10 cellular contexts compared by ENCODE assay signal in genomic region chr5:425714-426113, GRCh38. TPM values are rescaled to one million over a fixed set of nuclear protein-coding genes. Genes with fewer than 3 reads are reported as not detected.
DNase-seq lines count a peak whose midpoint lies in the region; ATAC-seq and TF ChIP-seq lines count a peak whose summit lies in the region.
"Had no signal": no experiment of that assay in that cellular context is flagged by ENCODE, and none has a peak within 500 bp of the region (broad histone marks: within the 10 kb centered on the region; RNA-seq: fewer than 3 reads in every experiment).

No MANE protein-coding gene starts in this region.

- peak in 29 of 56 donors; percentile 8 to 45 (median 26) for TF ChIP-seq CTCF in dorsolateral prefrontal cortex (IDR thresholded peaks at IDR 0.05 in 54 of 56, conservative IDR thresholded peaks at IDR 0.05 in 2 of 56; ENCODE audit: low read depth in 1 of 56, partially characterized antibody in 56 of 56)
- TF ChIP-seq CTCF in suprapubic skin (IDR thresholded peaks at IDR 0.05), result no peak

- peak; percentile 33 for DNase-seq in stimulated activated CD4-positive, alpha-beta T cell treated with anti-CD3 and anti-CD28 coated beads, Interleukin-4, amount 100 ng/mL, for 24 hours
- DNase-seq in stimulated activated CD4-positive, alpha-beta T cell treated with anti-CD3 and anti-CD28 coated beads, Interleukin-12 subunit alpha, Interleukin-12 subunit beta, amount 100 ng/mL, for 4 hours, result no peak
- DNase-seq in NCI-H69 (lab: John Stamatoyannopoulos, UW) (peak; percentile 20), dorsolateral prefrontal cortex (peak in 2 of 10 donors; percentile 42 to 46), aorta (peak; percentile 44 to 54), NCI-H2227 (lab: John Stamatoyannopoulos, UW; ENCODE audit: unreplicated experiment) (no peak), suprapubic skin (ENCODE audit: low spot score in 2 of 2) (no peak)
- DNase-seq: activated CD8-positive, alpha-beta memory T cell treated with anti-CD3 and anti-CD28 coated beads, Interleukin-2, amount 50 U/mL, for 48 hours had no signal

- no peak for TF ChIP-seq EP300 in suprapubic skin (IDR thresholded peaks at IDR 0.05)

- no peaks in the 10 kb centered on the region for H3K36me3 ChIP-seq in aorta (ENCODE audit: control insufficient read depth in 1 of 2, insufficient read depth in 2 of 2, low read length in 1 of 2)
- H3K36me3 ChIP-seq in suprapubic skin, result no peaks in the 10 kb centered on the region
- H3K36me3 ChIP-seq: tibial artery had no signal

- H3K27me3 ChIP-seq in dorsolateral prefrontal cortex (no peaks in the 10 kb centered on the region), aorta (ENCODE audit: control insufficient read depth in 1 of 2, insufficient read depth in 2 of 2, low read length in 1 of 2) (no peaks in the 10 kb centered on the region), suprapubic skin (no peaks in the 10 kb centered on the region)
- H3K27me3 ChIP-seq: tibial artery had no signal

- H3K9me3 ChIP-seq in aorta (ENCODE audit: control insufficient read depth, low read length), result no peaks in the 10 kb centered on the region
- H3K9me3 ChIP-seq in suprapubic skin, result no peaks in the 10 kb centered on the region
- H3K9me3 ChIP-seq: tibial artery had no signal

- intact Hi-C loops in dorsolateral prefrontal cortex (cut with DNase I), result no loop called here
- intact Hi-C loops in aorta (cut with DNase I), result no loop called here

- ATAC-seq in aorta (ENCODE audit: low FRiP score) (no peak), GM18505 (IDR thresholded peaks at IDR 0.05; ENCODE audit: unreplicated experiment) (no peak)

- H3K4me3 ChIP-seq in dorsolateral prefrontal cortex (no peak overlapping the region), aorta (ENCODE audit: low read length in 2 of 2) (no peak overlapping the region), suprapubic skin (no peak overlapping the region)
- H3K4me3 ChIP-seq: tibial artery had no signal

- H3K27ac ChIP-seq in dorsolateral prefrontal cortex (no peak overlapping the region), aorta (ENCODE audit: low read depth in 1 of 2, low read length in 2 of 2) (no peak overlapping the region), suprapubic skin (no peak overlapping the region)
- H3K27ac ChIP-seq: tibial artery had no signal

- 43 to 53% methylated on average over 5 of the region's 5 CpGs for WGBS in aorta, 2 donors
- 63% methylated on average over 5 of the region's 5 CpGs for WGBS in suprapubic skin

- TF ChIP-seq POLR2A in GM18505 (IDR thresholded peaks at IDR 0.05; ENCODE audit: borderline replicate concordance, extremely low read depth, insufficient read depth, insufficient read length), result no peak
- no peak for TF ChIP-seq POLR2A in suprapubic skin (IDR thresholded peaks at IDR 0.05)

- no peaks in the 10 kb centered on the region for H3K4me1 ChIP-seq in aorta (ENCODE audit: control insufficient read depth in 1 of 2, insufficient read depth in 2 of 2, low read length in 2 of 2)
- H3K4me1 ChIP-seq in suprapubic skin, result peaks cover 16% of the 10 kb centered on the region
- H3K4me1 ChIP-seq: tibial artery had no signal

RNA-seq across cellular contexts. Expression of gene EXOC3, which starts 17.3 kb away (rescaled TPM):
- 100 to 1,000 TPM in 4 of 120 experiments, 10 to 100 TPM in 116; 50.6 to 107 (median 77.8) TPM for total RNA-seq in dorsolateral prefrontal cortex
- total RNA-seq in aorta, result 10 to 100 TPM; 54.6 to 65.2 TPM
- 10 to 100 TPM; 31.3 to 88.9 TPM for polyA plus RNA-seq in aorta
- total RNA-seq in suprapubic skin, result 100 to 1,000 TPM in 1 of 4 donors, 10 to 100 TPM in 3; 68.9 to 199 (median 83.4) TPM

Comparison
In these comparisons a context has a peak if more than half of its experiments do, and no peak if none do; other contexts are left out.
1. DNase-seq: peak in stimulated activated CD4-positive, alpha-beta T cell treated with anti-CD3 and anti-CD28 coated beads, Interleukin-4, amount 100 ng/mL, for 24 hours (single experiment), NCI-H69 (single experiment) and aorta (2 of 2); none in stimulated activated CD4-positive, alpha-beta T cell treated with anti-CD3 and anti-CD28 coated beads, Interleukin-12 subunit alpha, Interleukin-12 subunit beta, amount 100 ng/mL, for 4 hours (single experiment), NCI-H2227 (single experiment) and suprapubic skin (0 of 2).
2. CTCF ChIP-seq: peak in dorsolateral prefrontal cortex (29 of 56); none in suprapubic skin (0 of 2).